In genomic region chr9:110202232-110202631, GRCh38 we compare ENCODE assay signal across 31 cellular contexts. TPM values are rescaled to one million over a fixed set of nuclear protein-coding genes. Genes with fewer than 3 reads are reported as not detected.
"Had no signal": no experiment of that assay in that cellular context is flagged by ENCODE, and none has a peak within 500 bp of the region (broad histone marks: within the 10 kb centered on the region; RNA-seq: fewer than 3 reads in every experiment).

No MANE protein-coding gene starts in this region.

- H3K27ac ChIP-seq: heart right ventricle, hepatocyte, lower lobe of right lung, ovary, right atrium auricular region, sigmoid colon, spleen, testis, thyroid gland, upper lobe of right lung had no signal

- H3K27me3 ChIP-seq: hepatocyte, ovary, right atrium auricular region, sigmoid colon, testis, thyroid gland, upper lobe of right lung had no signal

- ATAC-seq: left lobe of liver; lower lobe of right lung; naive thymus-derived CD4-positive, alpha-beta T cell; natural killer cell treated with Interleukin-12 subunit alpha and Interleukin-12 subunit beta and Interleukin-15 and Interleukin-18, amount 100 ng/mL, for 72 hours; stimulated activated memory B cell treated with anti-CD40 and anti-IgM and Interleukin-4, amounts not matched to agents 10 μg/mL and 1 μg/mL and 100 μg/mL, for 72 hours; stimulated activated naive CD8-positive, alpha-beta T cell treated with anti-CD3 and anti-CD28 coated beads, Interleukin-15, amount 100 ng/mL, for 72 hours; upper lobe of right lung had no signal

- H3K36me3 ChIP-seq: heart right ventricle, lower lobe of right lung, ovary, right atrium auricular region, sigmoid colon, spleen, thyroid gland, upper lobe of right lung had no signal

- H3K9me3 ChIP-seq: heart right ventricle, lower lobe of right lung, ovary, right atrium auricular region, sigmoid colon, spleen, testis, thyroid gland, upper lobe of right lung had no signal

- H3K4me1 ChIP-seq: heart right ventricle, lower lobe of right lung, right atrium auricular region, sigmoid colon, spleen, testis, upper lobe of right lung had no signal

- DNase-seq: heart right ventricle; islet precursor cell; lower lobe of right lung; mammary epithelial cell; mesenchymal stem cell; naive thymus-derived CD4-positive, alpha-beta T cell; ovary; sigmoid colon; small intestine; spleen; stimulated activated CD4-positive, alpha-beta T cell treated with anti-CD3 and anti-CD28 coated beads, Interleukin-1b, Interleukin-23, amount 100 ng/mL, for 48 hours; stimulated activated CD4-positive, alpha-beta T cell treated with anti-CD3 and anti-CD28 coated beads, Interleukin-2, amount 100 ng/mL, for 48 hours; stimulated activated CD4-positive, alpha-beta T cell treated with anti-CD3 and anti-CD28 coated beads, Interleukin-4, amount 100 ng/mL, for 4 hours; stimulated activated CD8-positive, alpha-beta memory T cell treated with anti-CD3 and anti-CD28 coated beads, Interleukin-4, amount 100 ng/mL, for 48 hours; stimulated activated naive CD4-positive, alpha-beta T cell treated with Interleukin-2 at 50 U/mL for 16 hours; stimulated activated naive CD8-positive, alpha-beta T cell treated with anti-CD3 and anti-CD28 coated beads, Interleukin-15, amount 100 ng/mL, for 72 hours; testis; thyroid gland; trophoblast cell; upper lobe of right lung had no signal

- H3K4me3 ChIP-seq: heart right ventricle, hepatocyte, lower lobe of right lung, ovary, right atrium auricular region, sigmoid colon, spleen, testis, thyroid gland, upper lobe of right lung had no signal

RNA-seq across cellular contexts. Expression of gene C9orf152, which starts 5.7 kb away (rescaled TPM):
- total RNA-seq: heart right ventricle; kidney epithelial cell; mammary epithelial cell; myocyte; naive thymus-derived CD4-positive, alpha-beta T cell; natural killer cell treated with Interleukin-12 subunit alpha and Interleukin-12 subunit beta and Interleukin-15 and Interleukin-18, amount 100 ng/mL, for 72 hours; omental fat pad; progenitor cell of endocrine pancreas; pulmonary artery endothelial cell; renal cortical epithelial cell; right atrium auricular region; sigmoid colon; spleen; testis had no signal
